Comparison of ENCODE assay signal across 16 cellular contexts in genomic region chr1:159953866-159954515, GRCh38. TPM values are rescaled to one million over a fixed set of nuclear protein-coding genes. Genes with fewer than 3 reads are reported as not detected.
DNase-seq lines count a peak whose midpoint lies in the region; ATAC-seq and TF ChIP-seq lines count a peak whose summit lies in the region.
"Had no signal": no experiment of that assay in that cellular context is flagged by ENCODE, and none has a peak within 500 bp of the region (broad histone marks: within the 10 kb centered on the region; RNA-seq: fewer than 3 reads in every experiment).

Gene SLAMF9 (minus strand): TSS chr1:159954237. CDS start chr1:159954137, 100 bp downstream.

- H3K9me3 ChIP-seq in OCI-LY3 (ENCODE audit: insufficient read depth, low read length), result no peaks in the 10 kb centered on the region
- H3K9me3 ChIP-seq: heart left ventricle had no signal

- H2AFZ ChIP-seq in OCI-LY3 (ENCODE audit: low read depth, low read length), result 0 out of 2 replicates have a peak within 1 kb of the TSS, but pooled peaks have one; percentile 3

- H3K4me3 Mint-ChIP-seq in activated naive CD8-positive, alpha-beta T cell treated with anti-CD3 and anti-CD28 coated beads, Interleukin-2, amount 50 U/mL, for 24 hours, result no peak within 1 kb of the TSS
- H3K4me3 Mint-ChIP-seq: activated CD8-positive, alpha-beta T cell treated with anti-CD3 and anti-CD28 coated beads, Interleukin-2, amount 10 ng/mL, durations not matched to agents 7 days and 5 days; activated naive CD8-positive, alpha-beta T cell had no signal

- ATAC-seq in sciatic nerve (peak; percentile 15), GM18519 (IDR thresholded peaks at IDR 0.05; ENCODE audit: low FRiP score, unreplicated experiment) (no peak)
- ATAC-seq in activated naive CD8-positive, alpha-beta T cell treated with anti-CD3 and anti-CD28 coated beads, Interleukin-2, amount 50 U/mL, for 24 hours, result no peak
- ATAC-seq: activated CD8-positive, alpha-beta T cell treated with anti-CD3 and anti-CD28 coated beads, Interleukin-2, amount 10 ng/mL, durations not matched to agents 7 days and 5 days had no signal

- intact Hi-C loops in sciatic nerve (cut with DNase I), result no loop called here

- H3K27ac ChIP-seq in OCI-LY3 (ENCODE audit: low read length), result no peak within 1 kb of the TSS
- H3K27ac ChIP-seq: 22Rv1, heart left ventricle had no signal

- DNase-seq in DMS53 (lab: John Stamatoyannopoulos, UW) (peak; percentile 20), DMS53 treated with DMSO at 0.1 percent for 48 hours (lab: John Stamatoyannopoulos, UW; ENCODE audit: unreplicated experiment) (no peak), cardiac fibroblast (ENCODE audit: low read depth in 2 of 2) (peak; percentile 34 to 58), sciatic nerve (ENCODE audit: low spot score) (no peak)
- DNase-seq in stimulated activated CD4-positive, alpha-beta T cell treated with anti-CD3 and anti-CD28 coated beads, Interleukin-4, amount 100 ng/mL, for 24 hours, result no peak
- no peak for DNase-seq in activated naive CD8-positive, alpha-beta T cell treated with anti-CD3 and anti-CD28 coated beads, Interleukin-2, amount 50 U/mL, for 24 hours
- DNase-seq: activated CD8-positive, alpha-beta T cell treated with anti-CD3 and anti-CD28 coated beads, Interleukin-2, amount 10 ng/mL, durations not matched to agents 7 days and 5 days; DMS153; heart left ventricle; NCI-H446; stimulated activated CD4-positive, alpha-beta T cell treated with anti-CD3 and anti-CD28 coated beads, Interleukin-4, amount 100 ng/mL, for 4 hours; SW 1271 had no signal

- H3K4me1 ChIP-seq in OCI-LY3 (ENCODE audit: low read length), result peaks cover 29% of the 10 kb centered on the region

- H3K27ac Mint-ChIP-seq in activated naive CD8-positive, alpha-beta T cell treated with anti-CD3 and anti-CD28 coated beads, Interleukin-2, amount 50 U/mL, for 24 hours, result no peak within 1 kb of the TSS
- H3K27ac Mint-ChIP-seq: activated CD8-positive, alpha-beta T cell treated with anti-CD3 and anti-CD28 coated beads, Interleukin-2, amount 10 ng/mL, durations not matched to agents 7 days and 5 days; activated naive CD8-positive, alpha-beta T cell had no signal

- no peak for TF ChIP-seq CTCF in OCI-LY3 (IDR thresholded peaks at IDR 0.05; ENCODE audit: low read depth, low read length)
- no peak for TF ChIP-seq CTCF in cardiac fibroblast (IDR thresholded peaks at IDR 0.05; ENCODE audit: low read depth, low read length)

- H3K36me3 Mint-ChIP-seq in activated naive CD8-positive, alpha-beta T cell treated with anti-CD3 and anti-CD28 coated beads, Interleukin-2, amount 50 U/mL, for 24 hours (ENCODE audit: low read depth), result no peaks in the 10 kb centered on the region
- H3K36me3 Mint-ChIP-seq: activated naive CD8-positive, alpha-beta T cell had no signal

- no peak within 1 kb of the TSS for H3K9ac ChIP-seq in OCI-LY3 (ENCODE audit: low read length)

- H3K36me3 ChIP-seq in OCI-LY3 (replicated peaks; ENCODE audit: low read depth, low read length), result no peaks in the 10 kb centered on the region
- H3K36me3 ChIP-seq: heart left ventricle had no signal

- peaks cover 3% of the 10 kb centered on the region for H3K4me1 Mint-ChIP-seq in activated naive CD8-positive, alpha-beta T cell treated with anti-CD3 and anti-CD28 coated beads, Interleukin-2, amount 50 U/mL, for 24 hours

- H3K27me3 ChIP-seq in OCI-LY3 (ENCODE audit: low read depth, low read length), result peaks cover 14% of the 10 kb centered on the region; the same call in 1 of the 2 replicates

- peak within 1 kb of the TSS; percentile 42 for H3K4me2 ChIP-seq in OCI-LY3 (ENCODE audit: low read length)

- H3K9me3 Mint-ChIP-seq in activated naive CD8-positive, alpha-beta T cell treated with anti-CD3 and anti-CD28 coated beads, Interleukin-2, amount 50 U/mL, for 24 hours, result no peaks in the 10 kb centered on the region

- peaks cover 11% of the 10 kb centered on the region for H3K27me3 Mint-ChIP-seq in activated naive CD8-positive, alpha-beta T cell treated with anti-CD3 and anti-CD28 coated beads, Interleukin-2, amount 50 U/mL, for 24 hours

- H3K79me2 ChIP-seq in OCI-LY3 (ENCODE audit: low read length), result no peaks in the 10 kb centered on the region

- no peaks in the 10 kb centered on the region for H4K20me1 ChIP-seq in OCI-LY3 (ENCODE audit: insufficient read depth, low read length)

- H3K4me3 ChIP-seq in OCI-LY3 (ENCODE audit: low read length) (0 out of 2 replicates have a peak within 1 kb of the TSS, but pooled peaks have one; percentile 6), cardiac fibroblast (replicated peaks in 1 of 2; ENCODE audit: low read depth in 2 of 2, low read length in 2 of 2) (no peak within 1 kb of the TSS)
- H3K4me3 ChIP-seq: heart left ventricle had no signal

RNA-seq across cellular contexts. Expression of gene SLAMF9, which starts in this region (rescaled TPM):
- 0.80 TPM for total RNA-seq in sciatic nerve
- total RNA-seq: activated CD8-positive, alpha-beta T cell treated with anti-CD3 and anti-CD28 coated beads, Interleukin-2, amount 10 ng/mL, durations not matched to agents 7 days and 5 days had no signal

Comparison
In these comparisons a context has a peak if more than half of its experiments do, and no peak if none do; other contexts are left out.
1. DNase-seq: peak in DMS53 (single experiment) and cardiac fibroblast (2 of 2); none in DMS53 treated with DMSO at 0.1 percent for 48 hours (single experiment), sciatic nerve (single experiment), stimulated activated CD4-positive, alpha-beta T cell treated with anti-CD3 and anti-CD28 coated beads, Interleukin-4, amount 100 ng/mL, for 24 hours (single experiment) and activated naive CD8-positive, alpha-beta T cell treated with anti-CD3 and anti-CD28 coated beads, Interleukin-2, amount 50 U/mL, for 24 hours (single experiment).
2. Peak in ATAC-seq in sciatic nerve; RNA of the gene not detected or under 1 TPM.